1 cellular context compared by ENCODE assay signal in the genomic region with DNA sequence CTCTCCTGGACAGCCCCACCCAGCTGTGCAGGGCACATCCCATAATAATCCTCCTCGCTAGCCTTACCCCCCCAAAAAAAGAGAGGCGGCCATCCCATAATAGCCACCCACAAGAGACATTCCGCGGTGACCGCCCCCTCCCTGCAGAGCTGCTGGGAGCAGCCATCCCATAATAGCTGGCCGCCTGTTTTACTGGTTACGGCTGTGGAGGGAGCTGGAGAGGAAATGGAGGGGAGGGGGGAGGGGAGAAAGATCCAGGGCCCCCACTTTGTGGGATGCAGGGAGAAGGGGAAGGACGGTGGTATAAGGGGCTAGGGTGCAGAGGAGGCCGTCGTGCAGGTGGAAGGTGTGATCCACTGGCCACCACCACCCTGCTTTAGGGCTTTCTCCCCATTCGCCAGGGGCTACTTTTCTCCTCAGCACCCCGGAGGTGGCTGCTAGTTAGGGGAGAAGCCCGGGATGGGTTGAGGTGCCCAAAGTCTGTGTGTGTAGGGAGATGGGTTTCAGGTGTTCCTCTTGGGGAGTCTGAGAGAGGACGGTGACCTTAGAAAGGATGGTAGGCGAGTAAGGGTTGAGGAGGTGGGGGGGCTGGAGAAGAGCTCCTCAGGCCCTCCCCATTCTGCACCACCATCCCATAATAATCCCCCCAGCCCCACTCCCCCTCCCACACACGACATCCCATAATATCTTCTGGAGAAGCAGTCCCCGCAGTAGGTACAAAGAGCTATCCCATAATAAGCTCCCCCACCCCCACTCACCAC.
TF ChIP-seq lines count a peak whose summit lies in the region.

No MANE protein-coding gene starts in this region.

TF ChIP-seq in SK-N-SH, 30 proteins besides CTCF, POLR2A, EP300 and RAD21 (continued from another document):
- TF ChIP-seq, protein P1, sequence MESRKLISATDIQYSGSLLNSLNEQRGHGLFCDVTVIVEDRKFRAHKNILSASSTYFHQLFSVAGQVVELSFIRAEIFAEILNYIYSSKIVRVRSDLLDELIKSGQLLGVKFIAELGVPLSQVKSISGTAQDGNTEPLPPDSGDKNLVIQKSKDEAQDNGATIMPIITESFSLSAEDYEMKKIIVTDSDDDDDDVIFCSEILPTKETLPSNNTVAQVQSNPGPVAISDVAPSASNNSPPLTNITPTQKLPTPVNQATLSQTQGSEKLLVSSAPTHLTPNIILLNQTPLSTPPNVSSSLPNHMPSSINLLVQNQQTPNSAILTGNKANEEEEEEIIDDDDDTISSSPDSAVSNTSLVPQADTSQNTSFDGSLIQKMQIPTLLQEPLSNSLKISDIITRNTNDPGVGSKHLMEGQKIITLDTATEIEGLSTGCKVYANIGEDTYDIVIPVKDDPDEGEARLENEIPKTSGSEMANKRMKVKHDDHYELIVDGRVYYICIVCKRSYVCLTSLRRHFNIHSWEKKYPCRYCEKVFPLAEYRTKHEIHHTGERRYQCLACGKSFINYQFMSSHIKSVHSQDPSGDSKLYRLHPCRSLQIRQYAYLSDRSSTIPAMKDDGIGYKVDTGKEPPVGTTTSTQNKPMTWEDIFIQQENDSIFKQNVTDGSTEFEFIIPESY (IDR thresholded peaks at IDR 0.05; ENCODE audit: borderline replicate concordance, low read depth), result no peak
- TF ChIP-seq TAF1 (IDR thresholded peaks at IDR 0.05; ENCODE audit: borderline replicate concordance, low read depth, low read length), result no peak
- peak; percentile 17; the same call in 1 of the 2 replicates for TF ChIP-seq MXI1 (IDR thresholded peaks at IDR 0.05; ENCODE audit: low read depth, low read length)
- 0 out of 2 replicates have a peak, but pooled peaks have one; percentile 32 for TF ChIP-seq RCOR1 (IDR thresholded peaks at IDR 0.05; ENCODE audit: low read length)
